In genomic region chr17:72538443-72538842, GRCh38 we compare ENCODE assay signal across 10 cellular contexts.
"Had no signal": no experiment of that assay in that cellular context is flagged by ENCODE, and none has a peak within 500 bp of the region (broad histone marks: within the 10 kb centered on the region; RNA-seq: fewer than 3 reads in every experiment).

No MANE protein-coding gene starts in this region.

- H2AFZ ChIP-seq: parathyroid adenoma had no signal

- H3K9me3 ChIP-seq: tibial artery had no signal

- DNase-seq: activated CD4-positive, alpha-beta memory T cell treated with anti-CD3 and anti-CD28 coated beads for 36 hours; activated gamma-delta T cell; activated T-cell treated with anti-CD3 and anti-CD28 coated beads, Interleukin-2, amount 50 U/mL, for 48 hours; effector CD8-positive, alpha-beta T cell; foreskin melanocyte; heart right ventricle; left ventricle myocardium superior; tibial artery had no signal

- ATAC-seq: heart right ventricle, left ventricle myocardium superior had no signal

- H3K4me3 ChIP-seq: heart right ventricle, skin epidermis, tibial artery had no signal

- H3K9ac ChIP-seq: parathyroid adenoma had no signal

- H3K79me2 ChIP-seq: parathyroid adenoma had no signal

- H3K27ac ChIP-seq: heart right ventricle, parathyroid adenoma, skin epidermis, tibial artery had no signal

- H3K4me1 ChIP-seq: parathyroid adenoma had no signal

- H3K36me3 ChIP-seq: heart right ventricle, tibial artery had no signal
